1 cellular context compared by ENCODE assay signal in genomic region chr10:84138478-84139125, GRCh38.
TF ChIP-seq lines count a peak whose summit lies in the region.

No MANE protein-coding gene starts in this region.

TF ChIP-seq in liver, 16 proteins besides CTCF, POLR2A, EP300 and RAD21 (continued from another document):
- no peak for TF ChIP-seq REST (IDR thresholded peaks at IDR 0.05)
- no peak for TF ChIP-seq TAF1 (conservative IDR thresholded peaks at IDR 0.05)
- TF ChIP-seq SP1 (IDR thresholded peaks at IDR 0.05), result no peak
- no peak for TF ChIP-seq JUND (IDR thresholded peaks at IDR 0.05)
- no peak for TF ChIP-seq FOXA2 (IDR thresholded peaks at IDR 0.05)
- TF ChIP-seq HNF4G (IDR thresholded peaks at IDR 0.05), result no peak
- no peak for TF ChIP-seq HNF4A (conservative IDR thresholded peaks at IDR 0.05)
- TF ChIP-seq RXRA (IDR thresholded peaks at IDR 0.05), result no peak
